In the genomic region with DNA sequence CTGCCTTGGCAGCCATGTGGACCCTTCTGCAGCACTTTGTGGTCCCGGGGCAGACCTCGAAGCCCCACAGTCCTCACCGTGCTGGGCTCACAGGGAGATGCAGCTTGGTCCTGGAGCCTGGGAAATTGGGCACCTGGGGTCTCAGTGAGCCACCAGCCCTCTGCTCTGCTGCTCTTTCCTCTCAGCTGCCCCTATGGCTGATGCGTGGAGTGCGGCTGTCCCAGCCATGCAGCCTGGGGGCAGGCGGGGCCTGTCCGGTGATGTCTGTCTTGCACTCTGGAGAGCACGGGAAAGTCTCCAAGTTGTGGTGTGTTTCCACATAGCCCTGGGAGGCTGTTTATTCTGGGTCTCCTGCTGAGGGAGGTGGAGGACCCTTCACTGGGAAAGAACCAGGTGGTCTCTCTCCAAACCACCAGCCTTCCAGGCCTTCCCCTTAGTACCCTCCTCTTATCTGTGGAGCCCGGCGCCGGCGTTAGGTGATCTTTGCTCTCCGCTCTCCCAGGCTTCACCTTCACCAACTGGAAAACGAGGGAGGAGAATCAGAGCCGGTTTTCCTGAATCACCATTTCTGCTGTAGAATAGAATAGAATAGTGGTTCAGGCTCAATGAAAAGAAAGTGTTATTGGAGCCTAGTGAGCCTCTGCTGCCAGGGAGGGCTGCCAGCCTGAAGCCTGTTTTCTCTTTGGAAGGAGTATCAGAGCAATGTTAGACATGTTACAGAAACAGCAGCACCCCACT, we compare ENCODE assay signal across 8 cellular contexts. TPM values are rescaled to one million over a fixed set of nuclear protein-coding genes. Genes with fewer than 3 reads are reported as not detected.
DNase-seq lines count a peak whose midpoint lies in the region; ATAC-seq lines count a peak whose summit lies in the region.

No MANE protein-coding gene starts in this region.

- peak overlapping the region in 6 of 8 donors; percentile 23 to 85 (median 50) for H3K27ac Mint-ChIP-seq in CD8-positive, alpha-beta memory T cell
- no peak overlapping the region for H3K27ac Mint-ChIP-seq in T-cell

- H3K23ac ChIP-seq in trophoblast cell (ENCODE audit: low read length): no peak overlapping the region

- H3K4me3 Mint-ChIP-seq in CD8-positive, alpha-beta memory T cell: peak overlapping the region; percentile 83 to 93 (median 88)
- H3K4me3 Mint-ChIP-seq in T-cell: peak overlapping the region; percentile 85 to 91 (median 88)

- no peak overlapping the region for H2BK12ac ChIP-seq in trophoblast cell (ENCODE audit: low read length)

- no peaks in the 10 kb centered on the region for H3K27me3 ChIP-seq in CD8-positive, alpha-beta memory T cell (ENCODE audit: insufficient read depth, low read length, poor library complexity, severe bottlenecking)
- H3K27me3 ChIP-seq in trophoblast cell (ENCODE audit: insufficient read depth, low read length): no peaks in the 10 kb centered on the region

- peaks cover 14% of the 10 kb centered on the region for H3K79me1 ChIP-seq in trophoblast cell (ENCODE audit: low read length)

- peaks cover 0 to 3% of the 10 kb centered on the region in 2 donors for H3K27me3 Mint-ChIP-seq in CD8-positive, alpha-beta memory T cell
- H3K27me3 Mint-ChIP-seq in T-cell: no peaks in the 10 kb centered on the region

- H3K9me3 Mint-ChIP-seq in CD8-positive, alpha-beta memory T cell: no peaks in the 10 kb centered on the region
- no peaks in the 10 kb centered on the region for H3K9me3 Mint-ChIP-seq in T-cell

- peak overlapping the region; percentile 57 for H3K27ac ChIP-seq in CD8-positive, alpha-beta memory T cell (ENCODE audit: low read depth, low read length)
- no peak overlapping the region for H3K27ac ChIP-seq in trophoblast cell (ENCODE audit: low read depth, low read length)

- peaks cover 0 to 2% (median 0%) of the 10 kb centered on the region in 3 donors for H3K36me3 Mint-ChIP-seq in CD8-positive, alpha-beta memory T cell
- H3K36me3 Mint-ChIP-seq in T-cell: no peaks in the 10 kb centered on the region

- no peak overlapping the region for H3K14ac ChIP-seq in trophoblast cell (ENCODE audit: low read length)

- no peak for DNase-seq in CD8-positive, alpha-beta memory T cell
- no peak for DNase-seq in T-cell
- peak; percentile 25 for DNase-seq in fibroblast of peridontal ligament (ENCODE audit: extremely low read depth)
- peak; percentile 75 to 81 for DNase-seq in trophoblast cell
- DNase-seq in stimulated activated CD8-positive, alpha-beta memory T cell treated with anti-CD3 and anti-CD28 coated beads, Interleukin-4, amount 100 ng/mL, for 48 hours: no peak
- DNase-seq in NCI-H187 treated with DMSO at 0.1 percent for 48 hours (lab: John Stamatoyannopoulos, UW): no peak

- no peak overlapping the region for H4K91ac ChIP-seq in trophoblast cell (ENCODE audit: low read depth, low read length)

- no peaks in the 10 kb centered on the region for H3K9me3 ChIP-seq in CD8-positive, alpha-beta memory T cell (ENCODE audit: low read length)
- peaks cover 3% of the 10 kb centered on the region for H3K9me3 ChIP-seq in trophoblast cell (ENCODE audit: insufficient read depth, low read depth, low read length)

- CTCF ChIA-PET in CD8-positive, alpha-beta memory T cell (lab: Charles Lee): no interaction called here
- CTCF ChIA-PET in T-cell (lab: Charles Lee): no interaction called here

- H2AFZ ChIP-seq in trophoblast cell (ENCODE audit: insufficient read depth, low read length, poor library complexity): no peak overlapping the region

- H3K4me1 Mint-ChIP-seq in CD8-positive, alpha-beta memory T cell: peaks cover 30 to 54% (median 34%) of the 10 kb centered on the region in 3 donors
- peaks cover 38 to 59% (median 53%) of the 10 kb centered on the region in 3 donors for H3K4me1 Mint-ChIP-seq in T-cell

- H3K18ac ChIP-seq in trophoblast cell (ENCODE audit: low read length): peak overlapping the region; percentile 17

- peaks cover 8% of the 10 kb centered on the region for H3K79me2 ChIP-seq in trophoblast cell (ENCODE audit: control insufficient read depth, insufficient read depth, low read length, poor library complexity)

- H2BK120ac ChIP-seq in trophoblast cell (ENCODE audit: insufficient read depth, low read length, poor library complexity): no peak overlapping the region

- no peak overlapping the region for H2BK5ac ChIP-seq in trophoblast cell (ENCODE audit: low read depth, low read length, poor library complexity)

- no peak overlapping the region for H3K4me3 ChIP-seq in CD8-positive, alpha-beta memory T cell (ENCODE audit: low read length)
- H3K4me3 ChIP-seq in trophoblast cell (ENCODE audit: low read depth, low read length): peak overlapping the region; percentile 11

- H3K4me1 ChIP-seq in CD8-positive, alpha-beta memory T cell (ENCODE audit: insufficient read depth, low read length): peaks cover 30% of the 10 kb centered on the region
- peaks cover 32 to 40% of the 10 kb centered on the region in 2 experiments for H3K4me1 ChIP-seq in trophoblast cell (ENCODE audit: control insufficient read depth in 1 of 2, insufficient read depth in 2 of 2, low read length in 2 of 2)

- no peaks in the 10 kb centered on the region for H3K36me3 ChIP-seq in CD8-positive, alpha-beta memory T cell (ENCODE audit: insufficient read depth, low read length)
- H3K36me3 ChIP-seq in trophoblast cell (ENCODE audit: control insufficient read depth in 1 of 2, insufficient read depth in 2 of 2, low read length in 2 of 2): no peaks in the 10 kb centered on the region

- ATAC-seq in T-cell (replicated peaks in 1 of 4): no peak
- no peak for ATAC-seq in HG02642 (IDR thresholded peaks at IDR 0.05; ENCODE audit: poor library complexity, unreplicated experiment)
- no peak for ATAC-seq in GM19452 (IDR thresholded peaks at IDR 0.05; ENCODE audit: unreplicated experiment)

- POLR2A ChIA-PET in CD8-positive, alpha-beta memory T cell (lab: Charles Lee): no interaction called here
- POLR2A ChIA-PET in T-cell (lab: Charles Lee): no interaction called here

- no peak overlapping the region for H3K4me2 ChIP-seq in trophoblast cell (ENCODE audit: low read length)

- H4K12ac ChIP-seq in trophoblast cell (ENCODE audit: low read depth, low read length): no peak overlapping the region

- no peak overlapping the region for H2AK5ac ChIP-seq in trophoblast cell (ENCODE audit: low read length)

- no peak overlapping the region for H3K4ac ChIP-seq in trophoblast cell (ENCODE audit: low read depth, low read length)

- WGBS in trophoblast cell (ENCODE audit: extremely low coverage, insufficient coverage, insufficient read length): no CpG with 5 or more reads among the region's 15 CpGs

- H4K8ac ChIP-seq in trophoblast cell (ENCODE audit: low read depth, low read length): no peak overlapping the region

- no peak overlapping the region for H3K9ac ChIP-seq in trophoblast cell (ENCODE audit: low read length)

RNA-seq across cellular contexts. Expression of gene GRAMD4, which starts 41.2 kb away (rescaled TPM):
- total RNA-seq in CD8-positive, alpha-beta memory T cell: 10 to 100 TPM; 25.3 to 33.0 TPM
- 7.6 TPM for polyA plus RNA-seq in CD8-positive, alpha-beta memory T cell
- 10 to 100 TPM in 4 of 5 donors, 1 to 10 TPM in 1; 8.8 to 24.3 (median 22.9) TPM for total RNA-seq in T-cell
- polyA plus RNA-seq in trophoblast cell (2013): 10.6 and 11.0 TPM in 2 replicates

RNA-seq across cellular contexts. Expression of gene CELSR1, which starts 41.6 kb away (rescaled TPM):
- under 1 TPM; 0.15 to 0.33 TPM for total RNA-seq in CD8-positive, alpha-beta memory T cell
- polyA plus RNA-seq in CD8-positive, alpha-beta memory T cell: 0.30 TPM
- total RNA-seq in T-cell: 1 to 10 TPM; 1.1 to 2.7 (median 1.6) TPM
- polyA plus RNA-seq in trophoblast cell (2013): 28.5 and 29.5 TPM in 2 replicates

Comparison
In these comparisons a context has a peak if more than half of its experiments do, and no peak if none do; other contexts are left out.
1. DNase-seq: peak in fibroblast of peridontal ligament (single experiment) and trophoblast cell (2 of 2); none in CD8-positive, alpha-beta memory T cell (0 of 5), T-cell (0 of 34), stimulated activated CD8-positive, alpha-beta memory T cell treated with anti-CD3 and anti-CD28 coated beads, Interleukin-4, amount 100 ng/mL, for 48 hours (single experiment) and NCI-H187 treated with DMSO at 0.1 percent for 48 hours (single experiment).
2. H3K27ac Mint-ChIP-seq: peak in CD8-positive, alpha-beta memory T cell (6 of 8); none in T-cell (0 of 2).